8 cellular contexts compared by ENCODE assay signal in the genomic region with DNA sequence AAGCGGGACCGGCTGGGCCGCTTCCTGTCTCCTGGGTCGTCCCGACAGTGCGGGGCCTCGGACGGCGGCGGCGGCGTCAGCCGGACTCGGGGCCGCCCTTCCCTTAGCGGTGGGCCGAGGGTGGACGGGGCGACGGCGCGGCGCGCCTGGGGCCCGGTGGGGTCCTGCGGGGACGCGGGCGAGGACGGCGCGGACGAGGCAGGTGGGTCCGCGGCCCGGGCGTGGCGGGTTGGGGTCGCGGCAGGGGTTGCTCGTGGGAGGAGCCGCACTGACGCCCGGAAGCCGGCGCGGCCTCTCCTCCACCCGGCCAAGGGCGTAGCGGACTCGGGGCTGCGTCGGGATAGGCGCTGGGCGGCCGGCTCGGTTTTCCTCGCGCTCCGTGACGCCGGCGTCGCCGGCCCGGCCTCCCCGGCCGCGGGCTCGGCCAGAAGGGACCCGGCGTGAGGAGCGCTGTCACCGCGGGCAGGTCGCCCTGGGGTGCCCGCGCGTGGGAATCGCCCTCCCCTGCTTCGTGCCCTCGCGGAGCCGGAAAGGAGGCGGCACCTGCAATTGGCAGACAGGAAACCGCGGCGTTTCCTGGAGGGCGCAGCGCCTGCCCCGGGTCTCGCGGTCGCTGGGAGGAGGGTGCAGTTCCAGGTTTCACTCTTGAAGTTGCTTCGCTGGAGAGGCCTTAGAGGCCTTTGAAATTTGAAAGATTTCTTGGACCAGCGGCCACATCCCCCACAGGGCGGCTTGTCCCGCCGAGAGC. TPM values are rescaled to one million over a fixed set of nuclear protein-coding genes. Genes with fewer than 3 reads are reported as not detected.
A peak's percentile ranks its signal among the peaks of the same experiment; 100 is the strongest.
DNase-seq lines count a peak whose midpoint lies in the region; FAIRE-seq and TF ChIP-seq lines count a peak whose summit lies in the region.

No MANE protein-coding gene starts in this region.

- peak; percentile 44 for FAIRE-seq in GM12892 (lab: Jason Lieb, UNC)

- H3K27ac Mint-ChIP-seq in HFFc6: peak overlapping the region; percentile 45; the same call in 1 of the 2 replicates
- H3K27ac Mint-ChIP-seq in stimulated activated naive CD8-positive, alpha-beta T cell treated with anti-CD3 and anti-CD28 coated beads, Interleukin-15, Interleukin-2, amounts not matched to agents 100 ng/mL and 50 ng/mL, for 24 hours: no peak overlapping the region

- H3K9me3 Mint-ChIP-seq in HFFc6: no peaks in the 10 kb centered on the region
- H3K9me3 Mint-ChIP-seq in stimulated activated naive CD8-positive, alpha-beta T cell treated with anti-CD3 and anti-CD28 coated beads, Interleukin-15, Interleukin-2, amounts not matched to agents 100 ng/mL and 50 ng/mL, for 24 hours: no peaks in the 10 kb centered on the region

- H3K4me3 Mint-ChIP-seq in HFFc6: peak overlapping the region; percentile 83
- H3K4me3 Mint-ChIP-seq in stimulated activated naive CD8-positive, alpha-beta T cell treated with anti-CD3 and anti-CD28 coated beads, Interleukin-15, Interleukin-2, amounts not matched to agents 100 ng/mL and 50 ng/mL, for 24 hours: peak overlapping the region; percentile 87

- peaks cover 1% of the 10 kb centered on the region for H3K27me3 Mint-ChIP-seq in HFFc6 (ENCODE audit: insufficient read depth)
- H3K27me3 Mint-ChIP-seq in stimulated activated naive CD8-positive, alpha-beta T cell treated with anti-CD3 and anti-CD28 coated beads, Interleukin-15, Interleukin-2, amounts not matched to agents 100 ng/mL and 50 ng/mL, for 24 hours: no peaks in the 10 kb centered on the region

- H3K36me3 Mint-ChIP-seq in HFFc6 (ENCODE audit: low read depth): peaks cover under 1% of the 10 kb centered on the region
- peaks cover 25% of the 10 kb centered on the region for H3K36me3 Mint-ChIP-seq in stimulated activated naive CD8-positive, alpha-beta T cell treated with anti-CD3 and anti-CD28 coated beads, Interleukin-15, Interleukin-2, amounts not matched to agents 100 ng/mL and 50 ng/mL, for 24 hours (ENCODE audit: low read depth)

- no peak for TF ChIP-seq CTCF in HFFc6 (IDR thresholded peaks at IDR 0.05)

- peaks cover 33% of the 10 kb centered on the region for H3K4me1 Mint-ChIP-seq in HFFc6 (ENCODE audit: low read depth)
- H3K4me1 Mint-ChIP-seq in stimulated activated naive CD8-positive, alpha-beta T cell treated with anti-CD3 and anti-CD28 coated beads, Interleukin-15, Interleukin-2, amounts not matched to agents 100 ng/mL and 50 ng/mL, for 24 hours (ENCODE audit: low read depth): peaks cover 57% of the 10 kb centered on the region

- 0 out of 2 replicates have a peak, but pooled peaks have one; percentile 7 for TF ChIP-seq POLR2A in GM12892 (IDR thresholded peaks at IDR 0.05; ENCODE audit: low read depth, low read length)

- peak overlapping the region; percentile 91 for H3K27ac ChIP-seq in epithelial cell of prostate

- DNase-seq in GM12892 (ENCODE audit: insufficient read length): no peak
- peak; percentile 49 for DNase-seq in HFFc6
- DNase-seq in NK-92 (lab: John Stamatoyannopoulos, UW; ENCODE audit: unreplicated experiment): peak; percentile 40
- DNase-seq in activated CD8-positive, alpha-beta memory T cell treated with anti-CD3 and anti-CD28 coated beads, Interleukin-2, amount 50 U/mL, for 24 hours (ENCODE audit: extremely low read depth): peak; percentile 49
- no peak for DNase-seq in epithelial cell of prostate (ENCODE audit: low read depth, low spot score)
- peak; percentile 40 for DNase-seq in myocyte (ENCODE audit: low read depth)
- DNase-seq in COLO829 (ENCODE audit: low spot score): no peak

RNA-seq across cellular contexts. Expression of gene ZNF276, which starts 0.5 kb away (rescaled TPM):
- polyA plus RNA-seq in GM12892 (2012; ENCODE audit: missing spikeins): 12.2 TPM
- total RNA-seq in HFFc6 (2021; fragmentation: NEBNext Ultra II Directional; extraction: Animal tissue kit (Norgen Biotek cat#: 25700)): 10 to 100 TPM in 3 of 6 experiments, 1 to 10 TPM in 3; 7.8 to 16.7 (median 9.7) TPM
- total RNA-seq in myocyte: 11.3 and 19.8 TPM in 2 replicates
- polyA plus RNA-seq in myocyte (2012): 13.4 TPM

RNA-seq across cellular contexts. Expression of gene VPS9D1, which starts 1.1 kb away (rescaled TPM):
- polyA plus RNA-seq in GM12892 (2012; ENCODE audit: missing spikeins): 2.7 TPM
- 10 to 100 TPM; 12.7 to 19.3 (median 16.1) TPM for total RNA-seq in HFFc6 (2021; fragmentation: NEBNext Ultra II Directional; extraction: Animal tissue kit (Norgen Biotek cat#: 25700))
- 10.5 and 10.6 TPM in 2 replicates for total RNA-seq in myocyte
- polyA plus RNA-seq in myocyte (2012): 17.9 TPM

RNA-seq across cellular contexts. Expression of gene SPATA2L, which starts 20.3 kb away (rescaled TPM):
- polyA plus RNA-seq in GM12892 (2012; ENCODE audit: missing spikeins): 1.1 TPM
- total RNA-seq in HFFc6 (2021; fragmentation: NEBNext Ultra II Directional; extraction: Animal tissue kit (Norgen Biotek cat#: 25700)): 1 to 10 TPM; 5.6 to 6.9 (median 5.9) TPM
- 15.0 and 15.4 TPM in 2 replicates for total RNA-seq in myocyte
- 7.7 TPM for polyA plus RNA-seq in myocyte (2012)

RNA-seq across cellular contexts. Expression of gene CDK10, which starts 35.3 kb away (rescaled TPM):
- polyA plus RNA-seq in GM12892 (2012; ENCODE audit: missing spikeins): 40.0 TPM
- 10 to 100 TPM; 45.5 to 61.7 (median 48.6) TPM for total RNA-seq in HFFc6 (2021; fragmentation: NEBNext Ultra II Directional; extraction: Animal tissue kit (Norgen Biotek cat#: 25700))
- 43.3 and 43.6 TPM in 2 replicates for total RNA-seq in myocyte
- polyA plus RNA-seq in myocyte (2012): 105 TPM

Comparison
In these comparisons a context has a peak if more than half of its experiments do, and no peak if none do; other contexts are left out.
1. DNase-seq: peak in HFFc6 (single experiment), NK-92 (single experiment), activated CD8-positive, alpha-beta memory T cell treated with anti-CD3 and anti-CD28 coated beads, Interleukin-2, amount 50 U/mL, for 24 hours (single experiment) and myocyte (single experiment); none in GM12892 (single experiment), epithelial cell of prostate (single experiment) and COLO829 (single experiment).